23 cellular contexts compared by ENCODE assay signal in the genomic region with DNA sequence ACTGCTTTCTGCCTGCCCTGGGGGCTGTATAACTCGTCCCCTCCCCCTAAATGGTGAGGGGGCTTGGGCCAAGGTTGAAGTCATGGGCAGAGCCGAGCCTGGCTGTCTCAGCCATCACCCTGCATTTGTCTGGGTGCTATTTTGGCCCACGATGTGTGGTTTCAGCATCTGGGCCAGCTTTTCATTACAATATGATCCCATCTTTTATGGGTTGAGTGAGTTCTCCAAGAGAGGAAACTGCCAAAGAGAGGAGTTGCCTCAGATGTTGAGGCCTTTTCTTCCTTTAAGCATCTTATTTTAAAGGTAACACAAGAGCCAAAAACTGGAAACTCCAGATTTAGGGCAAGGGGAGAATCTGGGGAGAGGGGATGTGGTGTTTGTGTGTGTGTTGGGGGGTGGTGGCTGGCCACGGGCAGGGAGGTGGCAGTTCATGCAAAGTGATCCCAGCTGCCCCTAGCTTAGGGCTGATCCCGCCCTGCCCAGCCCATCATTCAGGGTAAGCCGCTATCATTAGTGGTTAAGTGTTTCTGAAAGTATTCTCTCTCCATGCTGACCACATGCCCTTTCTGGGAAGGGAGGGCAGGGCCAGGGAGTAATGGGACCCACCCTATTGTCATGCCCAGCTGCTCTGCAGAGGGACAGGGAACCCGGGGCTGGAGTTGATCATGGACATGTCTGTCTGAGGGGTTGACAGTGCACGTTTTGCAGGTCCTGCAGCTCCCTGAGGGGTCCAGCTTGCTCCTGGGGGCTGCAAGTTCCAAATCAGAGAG.
DNase-seq lines count a peak whose midpoint lies in the region; ATAC-seq lines count a peak whose summit lies in the region.
"Had no signal": no experiment of that assay in that cellular context is flagged by ENCODE, and none has a peak within 500 bp of the region (broad histone marks: within the 10 kb centered on the region; RNA-seq: fewer than 3 reads in every experiment).

No MANE protein-coding gene starts in this region.

- peak; percentile 58 for ATAC-seq in sciatic nerve
- no peak for ATAC-seq in HG03354 (IDR thresholded peaks at IDR 0.05; ENCODE audit: poor library complexity, severe bottlenecking, unreplicated experiment)
- ATAC-seq: stimulated activated naive CD8-positive, alpha-beta T cell treated with anti-CD3 and anti-CD28 coated beads, Interleukin-15, Interleukin-2, amounts not matched to agents 100 U/mL and 50 U/mL, for 24 hours had no signal

- peak; percentile 23 for DNase-seq in NCI-H2227 (lab: John Stamatoyannopoulos, UW; ENCODE audit: unreplicated experiment)
- no peak for DNase-seq in NCI-H2227 treated with DMSO at 0.1 percent for 48 hours (lab: John Stamatoyannopoulos, UW)
- peak; percentile 64 for DNase-seq in RPMI7951 (ENCODE audit: low read depth)
- peak; percentile 9 for DNase-seq in glomerular visceral epithelial cell (ENCODE audit: extremely low spot score)
- DNase-seq in sciatic nerve (ENCODE audit: low spot score) = peak; percentile 47
- no peak for DNase-seq in activated naive CD4-positive, alpha-beta T cell treated with Interleukin-2 at 50 U/mL for 16 hours
- DNase-seq in EL = no peak
- DNase-seq: activated CD4-positive, alpha-beta T cell treated with anti-CD3 and anti-CD28 coated beads, Interleukin-2, amount 10 ng/mL, durations not matched to agents 24 days and 14 days; activated gamma-delta T cell treated with Interleukin-2 at 50 U/mL for 16 hours; activated T-cell treated with anti-CD3 and anti-CD28 coated beads, Interleukin-2, amount 50 U/mL, for 24 hours; brain microvascular endothelial cell; CD4-positive, alpha-beta T cell; DMS 273 treated with DMSO at 0.1 percent for 48 hours; NCI-H1105; NCI-H1930; NCI-H526; RPMI8226; SK-N-SH; stimulated activated CD4-positive, alpha-beta T cell treated with anti-CD3 and anti-CD28 coated beads, Interleukin-15, amount 100 ng/mL, for 24 hours; stimulated activated naive CD8-positive, alpha-beta T cell treated with anti-CD3 and anti-CD28 coated beads, Interleukin-15, Interleukin-2, amounts not matched to agents 100 U/mL and 50 U/mL, for 24 hours; uterus; WERI-Rb-1 had no signal

- intact Hi-C loops in sciatic nerve (cut with DNase I) = no loop called here

Comparison
In these comparisons a context has a peak if more than half of its experiments do, and no peak if none do; other contexts are left out.
1. DNase-seq: peak in NCI-H2227 (single experiment), RPMI7951 (single experiment), glomerular visceral epithelial cell (single experiment) and sciatic nerve (single experiment); none in NCI-H2227 treated with DMSO at 0.1 percent for 48 hours (single experiment), activated naive CD4-positive, alpha-beta T cell treated with Interleukin-2 at 50 U/mL for 16 hours (single experiment) and EL (single experiment).